Comparison of ENCODE assay signal across 26 cellular contexts in the genomic region with DNA sequence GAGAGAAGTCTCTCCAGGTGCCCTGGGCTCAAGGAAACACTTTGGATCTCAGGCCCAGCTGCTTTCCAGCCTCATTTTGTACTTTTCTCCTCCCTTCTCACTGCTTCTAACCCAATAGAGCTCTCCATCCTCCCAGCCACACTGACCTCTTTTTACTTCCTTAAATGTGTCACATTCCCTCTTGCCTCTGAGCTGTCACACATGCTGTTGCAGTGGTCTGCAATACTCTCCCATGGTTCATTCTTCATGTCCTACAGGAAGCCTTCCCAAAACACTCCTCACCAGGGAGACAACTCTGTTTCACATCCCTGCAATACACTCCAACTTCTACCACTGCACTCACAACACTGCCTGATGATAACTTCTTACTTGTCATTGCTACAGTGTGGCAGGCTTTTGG.
"Had no signal": no experiment of that assay in that cellular context is flagged by ENCODE, and none has a peak within 500 bp of the region (broad histone marks: within the 10 kb centered on the region; RNA-seq: fewer than 3 reads in every experiment).

No MANE protein-coding gene starts in this region.

- DNase-seq: activated CD4-positive, alpha-beta T cell treated with anti-CD3 and anti-CD28 coated beads for 1 hour; activated CD4-positive, alpha-beta T cell treated with anti-CD3 and anti-CD28 coated beads, Interleukin-2, amount 10 ng/mL, durations not matched to agents 7 days and 5 days; activated CD8-positive, alpha-beta T cell treated with anti-CD3 and anti-CD28 coated beads for 36 hours; activated gamma-delta T cell treated with Interleukin-2 at 50 U/mL for 16 hours; activated naive CD4-positive, alpha-beta T cell treated with anti-CD3 and anti-CD28 coated beads, Interleukin-2, amount 50 U/mL, for 16 hours; activated T-cell treated with anti-CD3 and anti-CD28 coated beads, Interleukin-2, amount 50 U/mL, for 4 hours; colonic mucosa; effector CD8-positive, alpha-beta T cell; left ventricle myocardium superior; ovary; psoas muscle; sigmoid colon; small intestine; stimulated activated CD4-positive, alpha-beta T cell treated with anti-CD3 and anti-CD28 coated beads, Interleukin-1b, Interleukin-23, amount 100 ng/mL, for 48 hours; stimulated activated naive B cell treated with anti-CD40 and anti-IgM and Interleukin-4, amounts not matched to agents 10 μg/mL and 1 μg/mL and 100 μg/mL, for 72 hours; T-helper 17 cell; thyroid gland; upper lobe of right lung had no signal

- H3K9me3 ChIP-seq: colonic mucosa, mucosa of descending colon, ovary, psoas muscle, sigmoid colon, stomach, thyroid gland, upper lobe of right lung had no signal

- H3K27ac ChIP-seq: colonic mucosa, ovary, psoas muscle, sigmoid colon, thyroid gland, upper lobe of right lung had no signal

- H3K4me1 ChIP-seq: colonic mucosa, psoas muscle, thyroid gland, upper lobe of right lung had no signal

- H3K4me3 Mint-ChIP-seq: activated CD4-positive, alpha-beta T cell treated with anti-CD3 and anti-CD28 coated beads, Interleukin-2, amount 10 ng/mL, durations not matched to agents 7 days and 5 days; activated CD8-positive, alpha-beta T cell treated with anti-CD3 and anti-CD28 coated beads for 36 hours; activated T-cell treated with anti-CD3 and anti-CD28 coated beads, Interleukin-2, amount 50 U/mL, for 4 hours; activated T-helper 17 cell treated with anti-CD3 and anti-CD28 coated beads, Interleukin-2, amount 50 U/mL, for 72 hours; nephron; stimulated activated naive B cell treated with anti-CD40 and anti-IgM and Interleukin-4, amounts not matched to agents 10 μg/mL and 1 μg/mL and 100 μg/mL, for 72 hours; T-helper 17 cell; WTC11 had no signal

- H3K4me3 ChIP-seq: colonic mucosa, mucosa of descending colon, ovary, psoas muscle, sigmoid colon, stomach, thyroid gland, upper lobe of right lung had no signal

- H3K27me3 Mint-ChIP-seq: activated CD4-positive, alpha-beta T cell treated with anti-CD3 and anti-CD28 coated beads, Interleukin-2, amount 10 ng/mL, durations not matched to agents 7 days and 5 days had no signal

- H3K27me3 ChIP-seq: colonic mucosa, ovary, sigmoid colon, stomach, thyroid gland, upper lobe of right lung had no signal

- H3K27ac Mint-ChIP-seq: activated CD4-positive, alpha-beta T cell treated with anti-CD3 and anti-CD28 coated beads, Interleukin-2, amount 10 ng/mL, durations not matched to agents 7 days and 5 days; activated CD8-positive, alpha-beta T cell treated with anti-CD3 and anti-CD28 coated beads for 36 hours; activated T-helper 17 cell treated with anti-CD3 and anti-CD28 coated beads, Interleukin-2, amount 50 U/mL, for 72 hours; nephron; stimulated activated naive B cell treated with anti-CD40 and anti-IgM and Interleukin-4, amounts not matched to agents 10 μg/mL and 1 μg/mL and 100 μg/mL, for 72 hours; T-helper 17 cell; WTC11 had no signal

- H3K36me3 ChIP-seq: colonic mucosa, ovary, sigmoid colon, stomach, thyroid gland, upper lobe of right lung had no signal

- ATAC-seq: activated CD8-positive, alpha-beta T cell treated with anti-CD3 and anti-CD28 coated beads for 36 hours; activated T-cell treated with anti-CD3 and anti-CD28 coated beads, Interleukin-2, amount 50 U/mL, for 4 hours; activated T-helper 17 cell treated with anti-CD3 and anti-CD28 coated beads, Interleukin-2, amount 50 U/mL, for 72 hours; left ventricle myocardium superior; mucosa of descending colon; psoas muscle; stimulated activated naive B cell treated with anti-CD40 and anti-IgM and Interleukin-4, amounts not matched to agents 10 μg/mL and 1 μg/mL and 100 μg/mL, for 72 hours; T-helper 17 cell; WTC11 had no signal

- H3K36me3 Mint-ChIP-seq: stimulated activated naive B cell treated with anti-CD40 and anti-IgM and Interleukin-4, amounts not matched to agents 10 μg/mL and 1 μg/mL and 100 μg/mL, for 72 hours; WTC11 had no signal

- H3K4me1 Mint-ChIP-seq: activated CD4-positive, alpha-beta T cell treated with anti-CD3 and anti-CD28 coated beads, Interleukin-2, amount 10 ng/mL, durations not matched to agents 7 days and 5 days; activated T-helper 17 cell treated with anti-CD3 and anti-CD28 coated beads, Interleukin-2, amount 50 U/mL, for 72 hours; stimulated activated naive B cell treated with anti-CD40 and anti-IgM and Interleukin-4, amounts not matched to agents 10 μg/mL and 1 μg/mL and 100 μg/mL, for 72 hours; T-helper 17 cell; WTC11 had no signal

- FAIRE-seq: endometrium, frontal cortex, islet of Langerhans, small intestine had no signal

- H3K9me3 Mint-ChIP-seq: activated CD4-positive, alpha-beta T cell treated with anti-CD3 and anti-CD28 coated beads, Interleukin-2, amount 10 ng/mL, durations not matched to agents 7 days and 5 days; activated CD8-positive, alpha-beta T cell treated with anti-CD3 and anti-CD28 coated beads for 36 hours; activated T-cell treated with anti-CD3 and anti-CD28 coated beads, Interleukin-2, amount 50 U/mL, for 4 hours had no signal
